8 cellular contexts compared by ENCODE assay signal in the genomic region with DNA sequence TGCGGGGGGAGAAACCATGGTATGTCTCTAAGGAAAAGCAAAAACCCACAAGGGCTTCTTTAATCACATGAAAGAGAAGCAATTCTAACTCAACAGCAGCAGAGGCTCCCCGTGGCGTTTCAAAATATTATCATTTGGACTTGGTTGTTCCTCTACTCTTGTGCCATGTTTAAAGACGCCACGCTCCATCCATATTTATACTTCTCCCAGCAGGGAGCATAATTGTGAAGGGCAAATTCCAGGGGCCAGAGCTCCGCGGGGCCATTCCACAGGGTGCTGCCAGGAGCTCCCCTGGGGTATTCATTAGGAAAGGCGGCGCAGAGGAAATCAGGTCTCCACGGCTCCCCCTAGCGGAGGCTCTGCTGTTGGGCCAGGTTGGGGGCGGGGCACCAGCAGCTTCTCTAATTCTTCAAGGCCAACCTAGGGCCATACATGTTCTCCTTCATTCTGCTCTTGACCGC.
DNase-seq lines count a peak whose midpoint lies in the region; ATAC-seq and TF ChIP-seq lines count a peak whose summit lies in the region.

No MANE protein-coding gene starts in this region.

- H3K9me3 ChIP-seq in right atrium auricular region = no peaks in the 10 kb centered on the region

- H3K4me1 ChIP-seq in right atrium auricular region = no peaks in the 10 kb centered on the region

- no peaks in the 10 kb centered on the region for H3K27me3 Mint-ChIP-seq in activated naive CD4-positive, alpha-beta T cell treated with anti-CD3 and anti-CD28 coated beads for 36 hours (ENCODE audit: low read depth)

- peak overlapping the region; percentile 69 for H3K4me3 Mint-ChIP-seq in activated naive CD4-positive, alpha-beta T cell treated with anti-CD3 and anti-CD28 coated beads for 36 hours

- DNase-seq in HT1080 (ENCODE audit: low read depth) (peak; percentile 64), right atrium auricular region (ENCODE audit: low spot score) (no peak), DMS79 treated with DMSO at 0.1 percent for 48 hours (lab: John Stamatoyannopoulos, UW) (no peak)
- peak; percentile 89 for DNase-seq in activated naive CD4-positive, alpha-beta T cell treated with anti-CD3 and anti-CD28 coated beads for 36 hours
- DNase-seq in stimulated activated CD4-positive, alpha-beta T cell treated with anti-CD3 and anti-CD28 coated beads, Interleukin-12 subunit alpha, Interleukin-12 subunit beta, amount 100 ng/mL, for 4 hours = peak; percentile 81

- no peaks in the 10 kb centered on the region for H3K36me3 Mint-ChIP-seq in activated naive CD4-positive, alpha-beta T cell treated with anti-CD3 and anti-CD28 coated beads for 36 hours (ENCODE audit: low read depth)

- CTCF ChIA-PET in activated naive CD4-positive, alpha-beta T cell treated with anti-CD3 and anti-CD28 coated beads for 36 hours (lab: Charles Lee) = interaction anchor here (0.6 to 3.9 kb wide), 28 partner anchors 8 to 759 kb away, joined by 3 to 39 read pairs (median 4); no protein-coding TSS in a partner anchor

- H3K9me3 Mint-ChIP-seq in activated naive CD4-positive, alpha-beta T cell treated with anti-CD3 and anti-CD28 coated beads for 36 hours = no peaks in the 10 kb centered on the region

- intact Hi-C loops in activated naive CD4-positive, alpha-beta T cell treated with anti-CD3 and anti-CD28 coated beads for 36 hours (cut with micrococcal nuclease) = loop anchor here (1.0 to 10.0 kb wide), 5 partner anchors 81 to 475 kb away; a partner anchor contains a TSS

- TF ChIP-seq CTCF in C4-2B (conservative IDR thresholded peaks at IDR 0.05) = peak; percentile 77
- TF ChIP-seq CTCF in right atrium auricular region (IDR thresholded peaks at IDR 0.05) = peak; percentile 22 to 70

- no peaks in the 10 kb centered on the region for H3K36me3 ChIP-seq in right atrium auricular region

- peaks cover 22% of the 10 kb centered on the region for H3K4me1 Mint-ChIP-seq in activated naive CD4-positive, alpha-beta T cell treated with anti-CD3 and anti-CD28 coated beads for 36 hours (ENCODE audit: low read depth)

- ATAC-seq in GM19438 (IDR thresholded peaks at IDR 0.05; ENCODE audit: low read depth, unreplicated experiment) (peak; percentile 93), SK-N-SH treated with all-trans-retinoic acid at 6 μM for 48 hours (peak; percentile 67)

- H3K4me3 ChIP-seq in right atrium auricular region = no peak overlapping the region

- H3K27ac ChIP-seq in C4-2B = no peak overlapping the region
- H3K27ac ChIP-seq in right atrium auricular region = no peak overlapping the region

- no peaks in the 10 kb centered on the region for H3K27me3 ChIP-seq in right atrium auricular region

- no peak overlapping the region for H3K27ac Mint-ChIP-seq in activated naive CD4-positive, alpha-beta T cell treated with anti-CD3 and anti-CD28 coated beads for 36 hours

TF ChIP-seq in SK-N-SH treated with all-trans-retinoic acid at 6 μM for 48 hours, 23 proteins besides CTCF, POLR2A, EP300 and RAD21:
- TF ChIP-seq ZC3H10 (CRISPR knock-in tag; IDR thresholded peaks at IDR 0.05) (no peak), RARB (CRISPR knock-in tag; IDR thresholded peaks at IDR 0.05) (no peak), BACH2 (CRISPR knock-in tag; IDR thresholded peaks at IDR 0.05; ENCODE audit: borderline replicate concordance) (no peak), ZNF70 (CRISPR knock-in tag; IDR thresholded peaks at IDR 0.05) (no peak), CSDC2 (CRISPR knock-in tag; IDR thresholded peaks at IDR 0.05) (no peak), ZFP3 (CRISPR knock-in tag; IDR thresholded peaks at IDR 0.05) (no peak), ZNF565 (CRISPR knock-in tag; conservative IDR thresholded peaks at IDR 0.05; ENCODE audit: low read depth) (no peak)
- TF ChIP-seq, protein P1, sequence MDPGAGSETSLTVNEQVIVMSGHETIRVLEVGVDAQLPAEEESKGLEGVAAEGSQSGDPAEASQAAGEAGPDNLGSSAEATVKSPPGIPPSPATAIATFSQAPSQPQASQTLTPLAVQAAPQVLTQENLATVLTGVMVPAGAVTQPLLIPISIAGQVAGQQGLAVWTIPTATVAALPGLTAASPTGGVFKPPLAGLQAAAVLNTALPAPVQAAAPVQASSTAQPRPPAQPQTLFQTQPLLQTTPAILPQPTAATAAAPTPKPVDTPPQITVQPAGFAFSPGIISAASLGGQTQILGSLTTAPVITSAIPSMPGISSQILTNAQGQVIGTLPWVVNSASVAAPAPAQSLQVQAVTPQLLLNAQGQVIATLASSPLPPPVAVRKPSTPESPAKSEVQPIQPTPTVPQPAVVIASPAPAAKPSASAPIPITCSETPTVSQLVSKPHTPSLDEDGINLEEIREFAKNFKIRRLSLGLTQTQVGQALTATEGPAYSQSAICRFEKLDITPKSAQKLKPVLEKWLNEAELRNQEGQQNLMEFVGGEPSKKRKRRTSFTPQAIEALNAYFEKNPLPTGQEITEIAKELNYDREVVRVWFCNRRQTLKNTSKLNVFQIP (CRISPR knock-in tag; IDR thresholded peaks at IDR 0.05; ENCODE audit: borderline replicate concordance, low read depth) = no peak
- TF ChIP-seq, protein P2, sequence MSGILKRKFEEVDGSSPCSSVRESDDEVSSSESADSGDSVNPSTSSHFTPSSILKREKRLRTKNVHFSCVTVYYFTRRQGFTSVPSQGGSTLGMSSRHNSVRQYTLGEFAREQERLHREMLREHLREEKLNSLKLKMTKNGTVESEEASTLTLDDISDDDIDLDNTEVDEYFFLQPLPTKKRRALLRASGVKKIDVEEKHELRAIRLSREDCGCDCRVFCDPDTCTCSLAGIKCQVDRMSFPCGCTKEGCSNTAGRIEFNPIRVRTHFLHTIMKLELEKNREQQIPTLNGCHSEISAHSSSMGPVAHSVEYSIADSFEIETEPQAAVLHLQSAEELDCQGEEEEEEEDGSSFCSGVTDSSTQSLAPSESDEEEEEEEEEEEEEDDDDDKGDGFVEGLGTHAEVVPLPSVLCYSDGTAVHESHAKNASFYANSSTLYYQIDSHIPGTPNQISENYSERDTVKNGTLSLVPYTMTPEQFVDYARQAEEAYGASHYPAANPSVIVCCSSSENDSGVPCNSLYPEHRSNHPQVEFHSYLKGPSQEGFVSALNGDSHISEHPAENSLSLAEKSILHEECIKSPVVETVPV (CRISPR knock-in tag; IDR thresholded peaks at IDR 0.05) = no peak
TF ChIP-seq in SK-N-SH treated with all-trans-retinoic acid at 6 μM for 48 hours: peak in this region for 0.

Comparison
In these comparisons a context has a peak if more than half of its experiments do, and no peak if none do; other contexts are left out.
1. DNase-seq: peak in HT1080 (single experiment), activated naive CD4-positive, alpha-beta T cell treated with anti-CD3 and anti-CD28 coated beads for 36 hours (single experiment) and stimulated activated CD4-positive, alpha-beta T cell treated with anti-CD3 and anti-CD28 coated beads, Interleukin-12 subunit alpha, Interleukin-12 subunit beta, amount 100 ng/mL, for 4 hours (single experiment); none in right atrium auricular region (single experiment) and DMS79 treated with DMSO at 0.1 percent for 48 hours (single experiment).